In genomic region chr4:24419147-24420034, GRCh38 we compare ENCODE assay signal across 8 cellular contexts.
DNase-seq lines count a peak whose midpoint lies in the region; ATAC-seq and TF ChIP-seq lines count a peak whose summit lies in the region.

No MANE protein-coding gene starts in this region.

- peak; percentile 40 to 72 (median 48) for DNase-seq in CD4-positive, alpha-beta T cell
- DNase-seq in NCI-H774 (lab: John Stamatoyannopoulos, UW) (peak; percentile 52), endodermal cell (peak; percentile 94), mucosa of descending colon (peak; percentile 68 to 89 (median 84))
- peak; percentile 69 for DNase-seq in activated CD8-positive, alpha-beta T cell treated with anti-CD3 and anti-CD28 coated beads, Interleukin-2, amount 10 ng/mL, durations not matched to agents 7 days and 5 days
- DNase-seq in stimulated activated CD8-positive, alpha-beta memory T cell treated with anti-CD3 and anti-CD28 coated beads, Interleukin-7, amount 100 ng/mL, for 48 hours (ENCODE audit: extremely low read depth in 1 of 2, low read depth in 1 of 2), result peak; percentile 7 to 19

- H3K36me3 Mint-ChIP-seq in CD4-positive, alpha-beta T cell (ENCODE audit: low read depth), result no peaks in the 10 kb centered on the region
- H3K36me3 Mint-ChIP-seq in activated CD8-positive, alpha-beta T cell treated with anti-CD3 and anti-CD28 coated beads, Interleukin-2, amount 10 ng/mL, durations not matched to agents 7 days and 5 days (ENCODE audit: low read depth), result no peaks in the 10 kb centered on the region
- no peaks in the 10 kb centered on the region for H3K36me3 Mint-ChIP-seq in endodermal cell (ENCODE audit: low read depth)

- CTCF ChIA-PET in CD4-positive, alpha-beta T cell (lab: Charles Lee), result interaction anchor here (0.9 to 1.5 kb wide), 3 partner anchors 9 to 37 kb away, joined by 3 to 6 read pairs (median 3); no protein-coding TSS in a partner anchor
- CTCF ChIA-PET in activated CD8-positive, alpha-beta T cell treated with anti-CD3 and anti-CD28 coated beads, Interleukin-2, amount 10 ng/mL, durations not matched to agents 7 days and 5 days (lab: Charles Lee), result interaction anchor here (0.6 to 2.4 kb wide), 11 partner anchors 9 to 1522 kb away, joined by 3 to 21 read pairs (median 4); no protein-coding TSS in a partner anchor

- no peak overlapping the region for H3K27ac Mint-ChIP-seq in CD4-positive, alpha-beta T cell
- no peak overlapping the region for H3K27ac Mint-ChIP-seq in activated CD8-positive, alpha-beta T cell treated with anti-CD3 and anti-CD28 coated beads, Interleukin-2, amount 10 ng/mL, durations not matched to agents 7 days and 5 days
- H3K27ac Mint-ChIP-seq in endodermal cell, result no peak overlapping the region

- TF ChIP-seq CTCF in CD4-positive, alpha-beta T cell (IDR thresholded peaks at IDR 0.05), result peak; percentile 96
- peak; percentile 97 for TF ChIP-seq CTCF in endodermal cell (conservative IDR thresholded peaks at IDR 0.05)
- peak; percentile 76 for TF ChIP-seq CTCF in mucosa of descending colon (IDR thresholded peaks at IDR 0.05)

- peaks cover 4% of the 10 kb centered on the region for H3K27me3 ChIP-seq in CD4-positive, alpha-beta T cell (ENCODE audit: control insufficient read depth, insufficient read depth, low read length)
- no peaks in the 10 kb centered on the region for H3K27me3 ChIP-seq in endodermal cell (ENCODE audit: control insufficient read depth, insufficient read depth, low read length, poor library complexity, severe bottlenecking)

- peak; percentile 32 for ATAC-seq in CD4-positive, alpha-beta T cell (ENCODE audit: poor library complexity)
- peak; percentile 68 for ATAC-seq in GM19324 (IDR thresholded peaks at IDR 0.05; ENCODE audit: low FRiP score, unreplicated experiment)
- ATAC-seq in HG03460 (IDR thresholded peaks at IDR 0.05; ENCODE audit: unreplicated experiment), result peak; percentile 98
- peak; percentile 60 for ATAC-seq in activated CD8-positive, alpha-beta T cell treated with anti-CD3 and anti-CD28 coated beads, Interleukin-2, amount 10 ng/mL, durations not matched to agents 7 days and 5 days
- peak; percentile 98 for ATAC-seq in mucosa of descending colon

- H3K9me3 ChIP-seq in CD4-positive, alpha-beta T cell (ENCODE audit: control insufficient read depth, low read length), result no peaks in the 10 kb centered on the region
- H3K9me3 ChIP-seq in endodermal cell (ENCODE audit: control insufficient read depth, low read length) (no peaks in the 10 kb centered on the region), mucosa of descending colon (no peaks in the 10 kb centered on the region)

- H3K9ac ChIP-seq in endodermal cell (ENCODE audit: extremely low read depth, low read length, poor library complexity, severe bottlenecking), result no peak overlapping the region

- H3K4me3 ChIP-seq in endodermal cell (ENCODE audit: low read length) (no peak overlapping the region), mucosa of descending colon (no peak overlapping the region)

- intact Hi-C loops in CD4-positive, alpha-beta T cell (cut with DNase I, micrococcal nuclease), result loop anchor here in 1 of 2 experiments (2.0 to 5.0 kb wide), 2 partner anchors 1282 to 1521 kb away; no protein-coding TSS in a partner anchor
- intact Hi-C loops in mucosa of descending colon (cut with DNase I, micrococcal nuclease), result no loop called here

- no peak overlapping the region for H3K4me3 Mint-ChIP-seq in CD4-positive, alpha-beta T cell
- H3K4me3 Mint-ChIP-seq in activated CD8-positive, alpha-beta T cell treated with anti-CD3 and anti-CD28 coated beads, Interleukin-2, amount 10 ng/mL, durations not matched to agents 7 days and 5 days, result no peak overlapping the region
- H3K4me3 Mint-ChIP-seq in endodermal cell, result no peak overlapping the region

- H3K4me1 ChIP-seq in endodermal cell (ENCODE audit: control insufficient read depth, insufficient read depth, low read length) (no peaks in the 10 kb centered on the region), mucosa of descending colon (ENCODE audit: low read depth) (no peaks in the 10 kb centered on the region)

- no peaks in the 10 kb centered on the region for H3K9me3 Mint-ChIP-seq in CD4-positive, alpha-beta T cell
- H3K9me3 Mint-ChIP-seq in activated CD8-positive, alpha-beta T cell treated with anti-CD3 and anti-CD28 coated beads, Interleukin-2, amount 10 ng/mL, durations not matched to agents 7 days and 5 days (ENCODE audit: insufficient read depth), result no peaks in the 10 kb centered on the region
- H3K9me3 Mint-ChIP-seq in endodermal cell, result no peaks in the 10 kb centered on the region

- whole genome bisulfite sequencing in endodermal cell (ENCODE audit: insufficient coverage in 1 of 2, insufficient read length in 1 of 2), 2 experiments, result 21 to 24% methylated on average over 5 to 7 of the region's 8 CpGs

- POLR2A ChIA-PET in CD4-positive, alpha-beta T cell (lab: Charles Lee), result interaction anchor here (1.1 kb wide), 1 partner anchor 28 kb away, joined by 3 read pairs; no protein-coding TSS in a partner anchor
- POLR2A ChIA-PET in activated CD8-positive, alpha-beta T cell treated with anti-CD3 and anti-CD28 coated beads, Interleukin-2, amount 10 ng/mL, durations not matched to agents 7 days and 5 days (lab: Charles Lee), result no interaction called here

- H3K4me1 Mint-ChIP-seq in CD4-positive, alpha-beta T cell (ENCODE audit: low read depth), result peaks cover 5% of the 10 kb centered on the region
- H3K4me1 Mint-ChIP-seq in activated CD8-positive, alpha-beta T cell treated with anti-CD3 and anti-CD28 coated beads, Interleukin-2, amount 10 ng/mL, durations not matched to agents 7 days and 5 days (ENCODE audit: low read depth), result peaks cover 2% of the 10 kb centered on the region
- H3K4me1 Mint-ChIP-seq in endodermal cell, result peaks cover 8% of the 10 kb centered on the region

- no peak overlapping the region for H3K27ac ChIP-seq in CD4-positive, alpha-beta T cell (ENCODE audit: low read depth, low read length)
- no peak overlapping the region for H3K27ac ChIP-seq in endodermal cell (ENCODE audit: low read depth, low read length)

- H3K36me3 ChIP-seq in endodermal cell (ENCODE audit: control insufficient read depth, insufficient read depth, low read length) (no peaks in the 10 kb centered on the region), mucosa of descending colon (ENCODE audit: low read depth) (no peaks in the 10 kb centered on the region)

- peaks cover 22% of the 10 kb centered on the region for H3K27me3 Mint-ChIP-seq in CD4-positive, alpha-beta T cell
- H3K27me3 Mint-ChIP-seq in activated CD8-positive, alpha-beta T cell treated with anti-CD3 and anti-CD28 coated beads, Interleukin-2, amount 10 ng/mL, durations not matched to agents 7 days and 5 days (ENCODE audit: low read depth), result no peaks in the 10 kb centered on the region
- H3K27me3 Mint-ChIP-seq in endodermal cell (ENCODE audit: insufficient read depth), result peaks cover 7% of the 10 kb centered on the region

Comparison
In these comparisons a context has a peak if more than half of its experiments do, and no peak if none do; other contexts are left out.
1. ATAC-seq: peak in every context shown above with its lines; median percentile 98 in HG03460; 98 in mucosa of descending colon; 68 in GM19324; 60 in activated CD8-positive, alpha-beta T cell treated with anti-CD3 and anti-CD28 coated beads, Interleukin-2, amount 10 ng/mL, durations not matched to agents 7 days and 5 days; 32 in CD4-positive, alpha-beta T cell.
2. DNase-seq: peak in every context shown above with its lines; median percentile 94 in endodermal cell; 84 in mucosa of descending colon; 69 in activated CD8-positive, alpha-beta T cell treated with anti-CD3 and anti-CD28 coated beads, Interleukin-2, amount 10 ng/mL, durations not matched to agents 7 days and 5 days; 52 in NCI-H774; 48 in CD4-positive, alpha-beta T cell; 13 in stimulated activated CD8-positive, alpha-beta memory T cell treated with anti-CD3 and anti-CD28 coated beads, Interleukin-7, amount 100 ng/mL, for 48 hours.